1 cellular context compared by ENCODE assay signal in genomic region chr14:104223101-104223809, GRCh38.
TF ChIP-seq lines count a peak whose summit lies in the region.

No MANE protein-coding gene starts in this region.

TF ChIP-seq in GM23338, 12 proteins besides CTCF, POLR2A, EP300 and RAD21 (continued from another document):
- TF ChIP-seq REST (IDR thresholded peaks at IDR 0.05; ENCODE audit: unreplicated experiment): no peak
- TF ChIP-seq ZNF331 (CRISPR knock-in tag; IDR thresholded peaks at IDR 0.05; ENCODE audit: low read depth): no peak
- TF ChIP-seq EZH2 (IDR thresholded peaks at IDR 0.05; ENCODE audit: low read depth, unreplicated experiment): no peak
- no peak for TF ChIP-seq ETS1 (IDR thresholded peaks at IDR 0.05)
- TF ChIP-seq STAT1 (IDR thresholded peaks at IDR 0.05; ENCODE audit: unreplicated experiment): no peak
